In genomic region chr6:119280080-119280479, GRCh38 we compare ENCODE assay signal across 3 cellular contexts.
TF ChIP-seq lines count a peak whose summit lies in the region.

No MANE protein-coding gene starts in this region.

TF ChIP-seq in SK-N-SH, 30 proteins besides CTCF, POLR2A, EP300 and RAD21 (continued from another document):
- TF ChIP-seq TAF1 (IDR thresholded peaks at IDR 0.05; ENCODE audit: borderline replicate concordance, low read depth, low read length) (no peak), USF1 (IDR thresholded peaks at IDR 0.05; ENCODE audit: borderline replicate concordance, low read depth) (no peak), NRF1 (IDR thresholded peaks at IDR 0.05; ENCODE audit: low read depth, low read length) (no peak), REST (IDR thresholded peaks at IDR 0.05; ENCODE audit: low read depth, low read length) (no peak), ELF1 (IDR thresholded peaks at IDR 0.05) (no peak), SIN3A (IDR thresholded peaks at IDR 0.05; ENCODE audit: borderline replicate concordance, low read depth, low read length) (no peak), EZH2phosphoT487 (IDR thresholded peaks at IDR 0.05; ENCODE audit: borderline replicate concordance, low read depth) (no peak), CHD2 (IDR thresholded peaks at IDR 0.05; ENCODE audit: low read length, partially characterized antibody) (no peak), FOXJ3 (CRISPR knock-in tag; IDR thresholded peaks at IDR 0.05) (no peak), NFIC (IDR thresholded peaks at IDR 0.05; ENCODE audit: borderline replicate concordance) (no peak)

TF ChIP-seq in SK-N-SH treated with all-trans-retinoic acid at 6 μM for 48 hours, 23 proteins besides CTCF, POLR2A, EP300 and RAD21 (continued from another document):
- no peak for TF ChIP-seq CREB5 (CRISPR knock-in tag; IDR thresholded peaks at IDR 0.05; ENCODE audit: low read depth)
- no peak for TF ChIP-seq ZFP3 (CRISPR knock-in tag; IDR thresholded peaks at IDR 0.05)

TF ChIP-seq in K562, 482 proteins besides CTCF, POLR2A, EP300 and RAD21:
- TF ChIP-seq JUND (IDR thresholded peaks at IDR 0.05; ENCODE audit: borderline replicate concordance, low read depth, low read length) (peak; percentile 35; the same call in 1 of the 2 replicates), JUND (tag; IDR thresholded peaks at IDR 0.05; ENCODE audit: borderline replicate concordance, low read depth, low read length) (no peak), RBM22 (IDR thresholded peaks at IDR 0.05; ENCODE audit: low read depth, low read length, poor library complexity, severe bottlenecking) (no peak), FOSL1 (tag; conservative IDR thresholded peaks at IDR 0.05) (0 out of 2 replicates have a peak, but pooled peaks have one; percentile 24)
